In the genomic region with DNA sequence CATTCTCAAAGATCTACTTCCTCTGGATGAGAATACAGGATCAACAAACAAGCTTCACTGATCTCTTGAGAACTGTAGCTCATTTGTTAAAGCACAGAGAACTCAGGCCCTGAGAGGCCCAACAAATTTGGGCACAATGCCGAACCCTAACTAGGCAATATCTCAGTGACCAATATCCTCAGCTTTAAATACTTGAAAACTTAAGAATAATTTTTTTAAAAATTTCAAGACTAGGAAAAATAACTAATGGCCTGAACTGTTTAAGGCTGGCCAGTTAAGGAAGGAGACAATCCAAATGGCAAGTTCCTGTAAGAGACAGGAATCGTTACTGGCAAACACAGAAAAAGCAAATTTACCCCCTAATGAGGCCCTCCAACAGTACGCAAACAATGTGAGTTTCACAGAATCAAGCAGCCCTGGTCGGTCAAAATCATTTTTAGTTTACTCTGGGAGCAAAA, we compare ENCODE assay signal across 9 cellular contexts. TPM values are rescaled to one million over a fixed set of nuclear protein-coding genes. Genes with fewer than 3 reads are reported as not detected.
DNase-seq lines count a peak whose midpoint lies in the region; ATAC-seq and TF ChIP-seq lines count a peak whose summit lies in the region.
"Had no signal": no experiment of that assay in that cellular context is flagged by ENCODE, and none has a peak within 500 bp of the region (broad histone marks: within the 10 kb centered on the region; RNA-seq: fewer than 3 reads in every experiment).

No MANE protein-coding gene starts in this region.

- TF ChIP-seq CTCF in adrenal gland (IDR thresholded peaks at IDR 0.05) (no peak), heart right ventricle (IDR thresholded peaks at IDR 0.05) (no peak), prostate gland (IDR thresholded peaks at IDR 0.05) (no peak)

- H3K27ac ChIP-seq in adrenal gland, result peak overlapping the region in 4 of 5 donors; percentile 23 to 73 (median 48)
- peak overlapping the region; percentile 29 to 86 (median 74) for H3K27ac ChIP-seq in heart right ventricle
- H3K27ac ChIP-seq in prostate gland, result peak overlapping the region; percentile 72 to 75

- TF ChIP-seq POLR2A in adrenal gland (IDR thresholded peaks at IDR 0.05) (no peak), prostate gland (IDR thresholded peaks at IDR 0.05) (no peak)

- H3K36me3 ChIP-seq in adrenal gland (replicated peaks in 1 of 2), result peaks cover 0 to 16% of the 10 kb centered on the region in 2 donors
- peaks cover 0 to 49% (median 1%) of the 10 kb centered on the region in 9 donors for H3K36me3 ChIP-seq in heart right ventricle
- no peaks in the 10 kb centered on the region for H3K36me3 ChIP-seq in prostate gland

- DNase-seq in EH (ENCODE audit: low read depth) (peak; percentile 44), adrenal gland (no peak), heart right ventricle (peak in 1 of 2 donors; percentile 34), prostate gland (ENCODE audit: low spot score) (no peak), NCI-H226 (no peak), SK-N-DZ (ENCODE audit: low spot score) (no peak)
- DNase-seq: SHP77 had no signal

- H3K27me3 ChIP-seq in adrenal gland (no peaks in the 10 kb centered on the region), heart right ventricle (no peaks in the 10 kb centered on the region), prostate gland (replicated peaks; ENCODE audit: insufficient read depth) (no peaks in the 10 kb centered on the region)

- H3K9me3 ChIP-seq in adrenal gland (replicated peaks in 1 of 3) (no peaks in the 10 kb centered on the region), heart right ventricle (peaks cover 0 to under 1% (median 0%) of the 10 kb centered on the region in 11 donors), prostate gland (no peaks in the 10 kb centered on the region)

- ATAC-seq in heart right ventricle (peak in 7 of 8 donors; percentile 40 to 65 (median 56)), HG02759 (IDR thresholded peaks at IDR 0.05; ENCODE audit: unreplicated experiment) (no peak), HG03432 (IDR thresholded peaks at IDR 0.05; ENCODE audit: unreplicated experiment) (no peak)

- H3K4me1 ChIP-seq in adrenal gland (replicated peaks in 1 of 2) (peaks cover 14 to 48% of the 10 kb centered on the region in 2 donors), heart right ventricle (peaks cover 0 to 67% (median 48%) of the 10 kb centered on the region in 9 donors), prostate gland (replicated peaks) (peaks cover 15% of the 10 kb centered on the region)

- H3K4me3 ChIP-seq in adrenal gland (peak overlapping the region in 1 of 4 donors; percentile 6), heart right ventricle (peak overlapping the region in 8 of 10 donors; percentile 8 to 45 (median 30)), prostate gland (peak overlapping the region in 1 of 2 donors; percentile 0)

- intact Hi-C loops in adrenal gland (cut with DNase I) (no loop called here), heart right ventricle (cut with DNase I) (loop anchor here in 4 of 10 donors (5.0 kb wide), 1 partner anchor 39 kb away; the partner anchor contains the start of gene NT5C2 (in 4 of the 4)), prostate gland (cut with DNase I) (loop anchor here (5.0 kb wide), 1 partner anchor 39 kb away; the partner anchor contains the start of gene NT5C2)

- WGBS in adrenal gland, 4 donors, result 50 to 62% (median 58%) methylated on average over 4 of the region's 4 CpGs
- 21 to 30% methylated on average over 4 of the region's 4 CpGs for WGBS in heart right ventricle, 2 donors
- WGBS in prostate gland, result 8% methylated on average over 4 of the region's 4 CpGs

RNA-seq across cellular contexts. Expression of gene NT5C2, which starts 39.7 kb away (rescaled TPM):
- total RNA-seq in adrenal gland (100 to 1,000 TPM in 1 of 8 donors, 10 to 100 TPM in 7; 23.2 to 101 (median 71.6) TPM), heart right ventricle (10 to 100 TPM; 35.2 to 88.2 (median 58.5) TPM), prostate gland (100 to 1,000 TPM in 1 of 2 donors, 10 to 100 TPM in 1; 88.4 to 112 TPM)
- polyA plus RNA-seq in adrenal gland (10 to 100 TPM; 32.9 to 92.5 (median 33.2) TPM), heart right ventricle (10 to 100 TPM; 23.9 to 38.7 TPM)
- 26.0 and 28.0 TPM in 2 replicates for polyA plus RNA-seq in SK-N-DZ (2014; cell fraction: cytosol; rRNA removed)
- polyA plus RNA-seq in SK-N-DZ (2014; cell fraction: nucleus; rRNA removed), result 37.3 and 50.9 TPM in 2 replicates

Comparison
In these comparisons a context has a peak if more than half of its experiments do, and no peak if none do; other contexts are left out.
1. ATAC-seq: peak in heart right ventricle (7 of 8); none in HG02759 (single experiment) and HG03432 (single experiment).
2. Peak in every context shown above with its lines, with median percentiles within 50 percentile points of each other: H3K27ac ChIP-seq.